10 cellular contexts compared by ENCODE assay signal in genomic region chr5:50968296-50969206, GRCh38.
DNase-seq lines count a peak whose midpoint lies in the region; ATAC-seq and TF ChIP-seq lines count a peak whose summit lies in the region.
"Had no signal": no experiment of that assay in that cellular context is flagged by ENCODE, and none has a peak within 500 bp of the region (broad histone marks: within the 10 kb centered on the region; RNA-seq: fewer than 3 reads in every experiment).

No MANE protein-coding gene starts in this region.

- H3K4me1 ChIP-seq in fibroblast of lung (ENCODE audit: control insufficient read depth, extremely low read depth, insufficient read depth, low read length), result no peaks in the 10 kb centered on the region
- H3K4me1 ChIP-seq in psoas muscle, result no peaks in the 10 kb centered on the region
- H3K4me1 ChIP-seq in testis, result peaks cover 8% of the 10 kb centered on the region

- H4K20me1 ChIP-seq in fibroblast of lung (ENCODE audit: control insufficient read depth, extremely low read depth, insufficient read depth, low read length), result no peaks in the 10 kb centered on the region

- no peak for TF ChIP-seq POLR2A in testis (IDR thresholded peaks at IDR 0.05)

- DNase-seq in DMS79 treated with DMSO at 0.1 percent for 48 hours (lab: John Stamatoyannopoulos, UW), result peak; percentile 78
- DNase-seq in NCI-H345 treated with DMSO at 0.1 percent for 48 hours (lab: John Stamatoyannopoulos, UW; ENCODE audit: unreplicated experiment), result peak; percentile 66
- DNase-seq in fibroblast of lung (ENCODE audit: low read depth in 2 of 2), result no peak
- DNase-seq in psoas muscle, result no peak
- no peak for DNase-seq in activated CD8-positive, alpha-beta memory T cell treated with anti-CD3 and anti-CD28 coated beads, Interleukin-2, amount 50 U/mL, for 4 hours
- DNase-seq in testis, result no peak
- DNase-seq in COLO668 (lab: John Stamatoyannopoulos, UW; ENCODE audit: unreplicated experiment), result no peak
- DNase-seq in NCI-H510A (lab: John Stamatoyannopoulos, UW), result no peak
- DNase-seq: brain microvascular endothelial cell, SHP77 treated with DMSO at 0.1 percent for 48 hours had no signal

- H3K79me2 ChIP-seq in fibroblast of lung (ENCODE audit: control insufficient read depth, insufficient read depth, low read length), result no peaks in the 10 kb centered on the region

- H3K27ac ChIP-seq in fibroblast of lung (ENCODE audit: insufficient read depth, low read length) (no peak overlapping the region), psoas muscle (no peak overlapping the region), testis (no peak overlapping the region)
- H3K27ac ChIP-seq: brain microvascular endothelial cell had no signal

- intact Hi-C loops in psoas muscle (cut with DNase I), result loop anchor here in 1 of 2 donors (5.0 to 10.0 kb wide), 2 partner anchors 414 to 1036 kb away; partner anchors contain the start of gene ISL1
- intact Hi-C loops in testis (cut with DNase I; ENCODE audit: low total_unique reads), result no loop called here

- TF ChIP-seq CTCF in fibroblast of lung (conservative IDR thresholded peaks at IDR 0.05 in 1 of 2, IDR thresholded peaks at IDR 0.05 in 1 of 2; ENCODE audit: low read depth in 1 of 2, low read length in 2 of 2) (no peak), psoas muscle (IDR thresholded peaks at IDR 0.05) (no peak), testis (IDR thresholded peaks at IDR 0.05) (no peak)

- H3K27me3 ChIP-seq in fibroblast of lung (ENCODE audit: control insufficient read depth, insufficient read depth, low read length) (peaks cover 43% of the 10 kb centered on the region), psoas muscle (ENCODE audit: insufficient read depth in 3 of 3, low read length in 2 of 3) (peaks cover 2 to 64% (median 19%) of the 10 kb centered on the region in 3 donors), testis (no peaks in the 10 kb centered on the region)

- no peak overlapping the region for H2AFZ ChIP-seq in fibroblast of lung (ENCODE audit: low read length)

- no peak for ATAC-seq in psoas muscle

- H3K9ac ChIP-seq in fibroblast of lung (ENCODE audit: insufficient read depth, low read length), result no peak overlapping the region

- H3K9me3 ChIP-seq in fibroblast of lung (ENCODE audit: control insufficient read depth, insufficient read depth, low read depth, low read length) (no peaks in the 10 kb centered on the region), psoas muscle (no peaks in the 10 kb centered on the region), testis (no peaks in the 10 kb centered on the region)

- H3K4me2 ChIP-seq in fibroblast of lung (ENCODE audit: extremely low read depth, insufficient read depth, low read length), result peak overlapping the region; percentile 1

- peak overlapping the region in 2 of 4 experiments; percentile 26 to 38 for H3K4me3 ChIP-seq in fibroblast of lung (replicated peaks in 1 of 4; ENCODE audit: control extremely low read depth in 1 of 4, insufficient read depth in 1 of 4, low read depth in 3 of 4, low read length in 4 of 4)
- peak overlapping the region; percentile 55 for H3K4me3 ChIP-seq in psoas muscle
- H3K4me3 ChIP-seq in testis, result peak overlapping the region in 1 of 2 donors; percentile 45

- WGBS in psoas muscle, 3 donors, result 7 to 11% (median 8%) methylated on average over 28 of the region's 28 CpGs
- 5 to 8% methylated on average over 28 of the region's 28 CpGs for WGBS in testis, 2 donors

- H3K36me3 ChIP-seq in fibroblast of lung (ENCODE audit: control insufficient read depth, insufficient read depth, low read length) (no peaks in the 10 kb centered on the region), psoas muscle (ENCODE audit: insufficient read depth in 1 of 2, low read depth in 1 of 2) (no peaks in the 10 kb centered on the region), testis (ENCODE audit: low read depth, missing control alignments) (no peaks in the 10 kb centered on the region)
- H3K36me3 ChIP-seq: brain microvascular endothelial cell had no signal

Comparison
In these comparisons a context has a peak if more than half of its experiments do, and no peak if none do; other contexts are left out.
1. DNase-seq: peak in DMS79 treated with DMSO at 0.1 percent for 48 hours (single experiment) and NCI-H345 treated with DMSO at 0.1 percent for 48 hours (single experiment); none in fibroblast of lung (0 of 2), psoas muscle (0 of 2), activated CD8-positive, alpha-beta memory T cell treated with anti-CD3 and anti-CD28 coated beads, Interleukin-2, amount 50 U/mL, for 4 hours (single experiment), testis (single experiment), COLO668 (single experiment) and NCI-H510A (single experiment).